ENCODE assay signal across 8 cellular contexts in the genomic region with DNA sequence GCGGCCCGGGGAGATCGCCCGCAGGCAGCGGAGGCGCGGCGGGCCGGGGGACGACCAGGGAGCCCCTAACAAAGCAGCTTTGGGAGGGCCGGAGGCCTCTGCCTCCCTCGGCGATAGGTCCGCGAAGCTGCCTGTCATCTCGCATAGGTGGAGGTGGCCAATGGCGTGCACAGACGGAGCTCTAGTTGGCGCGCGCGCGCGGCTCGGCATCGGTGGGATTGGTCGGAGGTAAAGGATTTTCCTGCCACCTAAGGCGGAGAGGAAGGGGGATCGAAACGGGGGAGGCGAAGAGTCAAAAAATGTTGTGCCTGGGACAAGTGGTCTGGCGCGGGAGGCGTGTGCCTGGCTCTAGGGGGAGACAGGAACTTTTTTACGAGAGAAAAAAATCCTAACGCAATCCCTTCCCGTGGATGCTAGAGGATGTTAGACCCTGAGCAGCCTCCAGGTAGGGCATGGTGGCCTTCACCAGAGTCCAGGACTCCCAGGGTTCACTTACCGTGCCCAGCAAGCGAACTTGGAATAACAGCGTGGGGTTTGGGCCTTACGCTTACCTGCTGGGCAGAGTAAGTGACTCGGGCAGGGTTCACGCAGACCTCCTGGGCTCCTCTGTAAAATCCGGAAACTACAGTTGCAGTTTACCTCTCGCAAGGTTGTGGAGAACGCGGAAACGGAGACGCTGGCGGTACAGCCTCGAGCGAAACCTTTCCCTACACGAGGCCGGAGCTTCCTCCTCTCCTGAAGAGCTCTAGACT.
A peak's percentile ranks its signal among the peaks of the same experiment; 100 is the strongest.
DNase-seq lines count a peak whose midpoint lies in the region; ATAC-seq and TF ChIP-seq lines count a peak whose summit lies in the region.

No MANE protein-coding gene starts in this region.

- CTCF ChIA-PET in AG04449 (lab: Yijun Ruan, JAX): interaction anchor here (0.7 to 6.3 kb wide), 22 partner anchors 12 to 378 kb away, joined by 3 to 37 read pairs (median 3); no protein-coding TSS in a partner anchor

- H3K27ac Mint-ChIP-seq in endodermal cell: peak overlapping the region; percentile 86

- H3K4me1 ChIP-seq in endodermal cell (ENCODE audit: control insufficient read depth, insufficient read depth, low read length): peaks cover 22% of the 10 kb centered on the region
- peaks cover 26% of the 10 kb centered on the region for H3K4me1 ChIP-seq in mononuclear cell (ENCODE audit: insufficient read depth, low read length)

- no peaks in the 10 kb centered on the region for H3K9me3 Mint-ChIP-seq in endodermal cell

- peak overlapping the region; percentile 78 for H3K4me3 Mint-ChIP-seq in endodermal cell

- H3K4me3 ChIP-seq in AG04449 (ENCODE audit: low read depth, low read length) (peak overlapping the region; percentile 70), endodermal cell (ENCODE audit: low read length) (peak overlapping the region; percentile 83), mononuclear cell (ENCODE audit: low read length) (peak overlapping the region; percentile 48)

- TF ChIP-seq CTCF in AG04449 (IDR thresholded peaks at IDR 0.05; ENCODE audit: insufficient read depth, low read length, missing control alignments) (no peak), endodermal cell (conservative IDR thresholded peaks at IDR 0.05) (peak; percentile 37)

- H3K27me3 ChIP-seq in endodermal cell (ENCODE audit: control insufficient read depth, insufficient read depth, low read length, poor library complexity, severe bottlenecking) (peaks cover 12% of the 10 kb centered on the region), mononuclear cell (ENCODE audit: insufficient read depth, low read length) (peaks cover 31% of the 10 kb centered on the region)

- H3K4me1 Mint-ChIP-seq in endodermal cell: peaks cover 39% of the 10 kb centered on the region

- H3K9ac ChIP-seq in endodermal cell (ENCODE audit: extremely low read depth, low read length, poor library complexity, severe bottlenecking): peak overlapping the region; percentile 32

- H3K27ac ChIP-seq in endodermal cell (ENCODE audit: low read depth, low read length): peak overlapping the region; percentile 97

- H3K9me3 ChIP-seq in endodermal cell (ENCODE audit: control insufficient read depth, low read length): no peaks in the 10 kb centered on the region
- no peaks in the 10 kb centered on the region for H3K9me3 ChIP-seq in mononuclear cell (ENCODE audit: low read depth, low read length)

- peaks cover 2% of the 10 kb centered on the region for H3K36me3 Mint-ChIP-seq in endodermal cell (ENCODE audit: low read depth)

- POLR2A ChIA-PET in AG04449 (lab: Yijun Ruan, JAX): interaction anchor here (1.3 kb wide), 1 partner anchor 216 kb away, joined by 4 read pairs; a partner anchor contains a TSS

- no peaks in the 10 kb centered on the region for H3K36me3 ChIP-seq in endodermal cell (ENCODE audit: control insufficient read depth, insufficient read depth, low read length)

- H3K27me3 Mint-ChIP-seq in endodermal cell (ENCODE audit: insufficient read depth): peaks cover 16% of the 10 kb centered on the region

- DNase-seq in AG04449 (ENCODE audit: low read depth, low spot score) (peak; percentile 74), NCI-H526 (lab: John Stamatoyannopoulos, UW) (peak; percentile 94 to 98), endodermal cell (peak; percentile 100)
- DNase-seq in activated CD8-positive, alpha-beta memory T cell treated with anti-CD3 and anti-CD28 coated beads, Interleukin-2, amount 50 U/mL, for 24 hours (ENCODE audit: extremely low read depth): peak; percentile 90
- DNase-seq in stimulated activated CD8-positive, alpha-beta memory T cell treated with anti-CD3 and anti-CD28 coated beads, Interleukin-15, amount 100 ng/mL, for 48 hours (ENCODE audit: low read depth in 2 of 2): peak; percentile 88 to 93

- WGBS in endodermal cell (ENCODE audit: insufficient coverage in 1 of 2, insufficient read length in 1 of 2), 2 experiments: 4 to 6% methylated on average over 31 to 54 of the region's 54 CpGs

- ATAC-seq in GM19023 (IDR thresholded peaks at IDR 0.05; ENCODE audit: unreplicated experiment) (peak; percentile 68), HG03280 (IDR thresholded peaks at IDR 0.05; ENCODE audit: unreplicated experiment) (peak; percentile 73)

Comparison
In these comparisons a context has a peak if more than half of its experiments do, and no peak if none do; other contexts are left out.
1. Peak in every context shown above with its lines: DNase-seq, ATAC-seq, H3K4me3 ChIP-seq and H3K27ac ChIP-seq.